Comparison of ENCODE assay signal across 23 cellular contexts in genomic region chr2:119206201-119206600, GRCh38. TPM values are rescaled to one million over a fixed set of nuclear protein-coding genes. Genes with fewer than 3 reads are reported as not detected.
"Had no signal": no experiment of that assay in that cellular context is flagged by ENCODE, and none has a peak within 500 bp of the region (broad histone marks: within the 10 kb centered on the region; RNA-seq: fewer than 3 reads in every experiment).

No MANE protein-coding gene starts in this region.

- H3K9me3 ChIP-seq: left lung, spleen, thoracic aorta had no signal

- DNase-seq: activated CD4-positive, alpha-beta T cell treated with anti-CD3 and anti-CD28 coated beads for 1 hour; activated CD4-positive, alpha-beta T cell treated with anti-CD3 and anti-CD28 coated beads, Interleukin-2, amount 50 U/mL, for 1 hour; activated gamma-delta T cell treated with Interleukin-2 at 50 U/mL for 16 hours; activated T-cell treated with anti-CD3 and anti-CD28 coated beads, Interleukin-2, amount 50 U/mL, for 1 hour; central memory CD4-positive, alpha-beta T cell; dermis blood vessel endothelial cell; effector CD8-positive, alpha-beta T cell; erythroblast; foreskin keratinocyte; kidney glomerular epithelial cell; left lung; naive B cell; retina; stimulated activated CD4-positive, alpha-beta T cell treated with anti-CD3 and anti-CD28 coated beads, Interleukin-4, amount 100 ng/mL, for 24 hours; stimulated activated naive CD4-positive, alpha-beta T cell treated with Interleukin-2 at 50 U/mL for 16 hours; WERI-Rb-1 had no signal

- H2AFZ ChIP-seq: neural progenitor cell had no signal

- H3K36me3 ChIP-seq: left lung, neural progenitor cell, spleen, thoracic aorta, WERI-Rb-1 had no signal

- H3K4me3 ChIP-seq: left lung, lung, neural progenitor cell, spleen, thoracic aorta had no signal

- H3K4me1 ChIP-seq: left lung, spleen had no signal

- H3K9ac ChIP-seq: neural progenitor cell had no signal

- ATAC-seq: foreskin keratinocyte had no signal

- H3K27ac ChIP-seq: foreskin keratinocyte, left lung, neural progenitor cell, spleen, thoracic aorta, WERI-Rb-1 had no signal

- H3K4me2 ChIP-seq: neural progenitor cell had no signal

- H3K27me3 ChIP-seq: foreskin keratinocyte, neural progenitor cell had no signal

RNA-seq across cellular contexts. Expression of gene C1QL2, which starts 47.6 kb away (rescaled TPM):
- total RNA-seq: dermis blood vessel endothelial cell, foreskin keratinocyte, left lung, mesenteric fat pad, mucosa of gallbladder, osteoblast, spleen, thoracic aorta had no signal
- polyA plus RNA-seq: foreskin keratinocyte, spleen had no signal
